In genomic region chr6:157530126-157530525, GRCh38 we compare ENCODE assay signal across 1 cellular context.
TF ChIP-seq lines count a peak whose summit lies in the region.

No MANE protein-coding gene starts in this region.

TF ChIP-seq in SK-N-SH, 30 proteins besides CTCF, POLR2A, EP300 and RAD21 (continued from another document):
- TF ChIP-seq REST (IDR thresholded peaks at IDR 0.05; ENCODE audit: low read depth, low read length), result no peak
- TF ChIP-seq NFIC (IDR thresholded peaks at IDR 0.05; ENCODE audit: borderline replicate concordance), result no peak
- no peak for TF ChIP-seq IRF3 (IDR thresholded peaks at IDR 0.05; ENCODE audit: low read depth, low read length)
- TF ChIP-seq YY1 (IDR thresholded peaks at IDR 0.05; ENCODE audit: low read depth), result no peak
- no peak for TF ChIP-seq USF1 (IDR thresholded peaks at IDR 0.05; ENCODE audit: borderline replicate concordance, low read depth)
- TF ChIP-seq TCF12 (IDR thresholded peaks at IDR 0.05), result no peak
- no peak for TF ChIP-seq SIN3A (IDR thresholded peaks at IDR 0.05; ENCODE audit: borderline replicate concordance, low read depth, low read length)
- no peak for TF ChIP-seq FOXJ3 (CRISPR knock-in tag; IDR thresholded peaks at IDR 0.05)
- no peak for TF ChIP-seq MXI1 (IDR thresholded peaks at IDR 0.05; ENCODE audit: low read depth, low read length)
